Comparison of ENCODE assay signal across 8 cellular contexts in the genomic region with DNA sequence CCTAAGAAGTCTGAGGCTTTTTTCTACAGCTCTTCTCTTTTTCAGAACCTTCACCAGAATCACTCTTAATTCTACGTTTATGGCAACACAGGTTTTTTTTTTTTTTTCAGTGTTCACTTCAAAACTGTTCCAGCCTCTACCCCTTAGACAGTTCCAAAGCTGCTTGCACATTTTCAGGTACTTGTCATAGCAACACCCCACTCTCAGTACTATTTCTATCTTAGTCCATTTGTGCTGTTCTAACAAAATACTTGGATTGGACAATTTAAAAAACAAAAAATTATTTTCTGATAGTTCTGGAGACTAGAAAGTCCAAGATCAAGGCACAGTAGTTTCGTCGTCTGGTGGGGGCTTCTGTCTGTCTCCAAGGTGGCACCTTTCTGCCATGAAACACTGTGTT.
"Had no signal": no experiment of that assay in that cellular context is flagged by ENCODE, and none has a peak within 500 bp of the region (broad histone marks: within the 10 kb centered on the region; RNA-seq: fewer than 3 reads in every experiment).

No MANE protein-coding gene starts in this region.

- FAIRE-seq: HepG2, HTR-8/SVneo had no signal

- DNase-seq: IMR-90, Karpas-422, KBM-7, KG1 had no signal

- H3K27me3 Mint-ChIP-seq: IgD-negative memory B cell had no signal

- H3K27ac ChIP-seq: HL-60 had no signal

- H3K36me3 Mint-ChIP-seq: IgD-negative memory B cell had no signal

- H3K4me3 Mint-ChIP-seq: IgD-negative memory B cell had no signal

- H3K27ac Mint-ChIP-seq: IgD-negative memory B cell had no signal

- ATAC-seq: HepG2 had no signal
